ENCODE assay signal across 8 cellular contexts in the genomic region with DNA sequence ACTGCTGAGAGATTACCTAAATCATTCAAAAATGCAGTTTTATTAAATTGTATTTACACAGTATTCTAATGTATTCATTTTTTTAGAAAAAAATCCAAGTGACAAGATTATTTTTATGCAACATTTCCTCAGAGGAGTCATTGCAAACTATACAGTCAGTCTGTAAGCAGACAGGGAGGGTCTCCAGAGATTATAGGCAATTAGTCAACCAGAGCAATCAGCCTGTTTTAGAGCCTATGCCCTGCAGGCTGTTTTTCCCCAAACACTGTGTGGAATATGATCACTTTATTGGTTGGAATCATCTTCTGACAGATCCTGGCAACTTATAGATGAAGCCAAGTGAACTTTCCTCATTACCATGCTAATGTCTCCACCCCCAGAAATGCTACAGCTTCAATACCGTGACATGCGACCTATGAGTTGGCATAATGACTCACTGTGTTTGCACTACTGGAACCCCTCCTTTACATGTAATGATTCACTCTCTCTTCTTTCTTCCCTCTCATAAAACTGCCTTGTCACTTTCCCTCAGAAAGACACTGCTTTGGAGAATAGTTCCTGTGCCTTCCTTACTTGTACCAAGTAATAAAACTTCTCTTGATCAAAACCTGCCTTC.
DNase-seq lines count a peak whose midpoint lies in the region; ATAC-seq lines count a peak whose summit lies in the region.

No MANE protein-coding gene starts in this region.

- H3K36me3 Mint-ChIP-seq in activated CD4-positive, alpha-beta T cell treated with anti-CD3 and anti-CD28 coated beads, Interleukin-2, amount 10 ng/mL, durations not matched to agents 24 days and 14 days (ENCODE audit: low read depth), result no peaks in the 10 kb centered on the region

- peak; percentile 83 for DNase-seq in ACHN
- DNase-seq in T1000 (lab: John Stamatoyannopoulos, UW), result peak; percentile 70
- peak; percentile 37 for DNase-seq in glomerular endothelial cell (ENCODE audit: extremely low read depth, low read depth, low spot score)
- no peak for DNase-seq in NCI-H748 treated with DMSO at 0.1 percent for 48 hours (lab: John Stamatoyannopoulos, UW)
- DNase-seq in activated CD4-positive, alpha-beta T cell treated with anti-CD3 and anti-CD28 coated beads, Interleukin-2, amount 10 ng/mL, durations not matched to agents 24 days and 14 days, result no peak
- DNase-seq in activated CD4-positive, alpha-beta T cell treated with anti-CD3 and anti-CD28 coated beads, Interleukin-2, amount 50 U/mL, for 4 hours, result no peak
- DNase-seq in stimulated activated naive CD4-positive, alpha-beta T cell (lab: John Stamatoyannopoulos, UW), result no peak

- no peaks in the 10 kb centered on the region for H3K9me3 Mint-ChIP-seq in activated CD4-positive, alpha-beta T cell treated with anti-CD3 and anti-CD28 coated beads, Interleukin-2, amount 10 ng/mL, durations not matched to agents 24 days and 14 days

- H3K4me3 Mint-ChIP-seq in activated CD4-positive, alpha-beta T cell treated with anti-CD3 and anti-CD28 coated beads, Interleukin-2, amount 10 ng/mL, durations not matched to agents 24 days and 14 days, result no peak overlapping the region

- peak; percentile 43 for ATAC-seq in HG03460 (IDR thresholded peaks at IDR 0.05; ENCODE audit: unreplicated experiment)

- no peaks in the 10 kb centered on the region for H3K4me1 Mint-ChIP-seq in activated CD4-positive, alpha-beta T cell treated with anti-CD3 and anti-CD28 coated beads, Interleukin-2, amount 10 ng/mL, durations not matched to agents 24 days and 14 days

- no peaks in the 10 kb centered on the region for H3K27me3 Mint-ChIP-seq in activated CD4-positive, alpha-beta T cell treated with anti-CD3 and anti-CD28 coated beads, Interleukin-2, amount 10 ng/mL, durations not matched to agents 24 days and 14 days

- intact Hi-C loops in activated CD4-positive, alpha-beta T cell treated with anti-CD3 and anti-CD28 coated beads, Interleukin-2, amount 10 ng/mL, durations not matched to agents 24 days and 14 days (cut with micrococcal nuclease), result no loop called here

- in situ Hi-C loops in ACHN (cut with HindIII; ENCODE audit: low pct_ligation_motif_present, low pct_unique_long_range_greater_than_20kb, low sequenced_read_pairs), result no loop called here

- no peak overlapping the region for H3K27ac Mint-ChIP-seq in activated CD4-positive, alpha-beta T cell treated with anti-CD3 and anti-CD28 coated beads, Interleukin-2, amount 10 ng/mL, durations not matched to agents 24 days and 14 days

Comparison
In these comparisons a context has a peak if more than half of its experiments do, and no peak if none do; other contexts are left out.
1. DNase-seq: peak in ACHN (single experiment), T1000 (single experiment) and glomerular endothelial cell (single experiment); none in NCI-H748 treated with DMSO at 0.1 percent for 48 hours (single experiment), activated CD4-positive, alpha-beta T cell treated with anti-CD3 and anti-CD28 coated beads, Interleukin-2, amount 10 ng/mL, durations not matched to agents 24 days and 14 days (single experiment), activated CD4-positive, alpha-beta T cell treated with anti-CD3 and anti-CD28 coated beads, Interleukin-2, amount 50 U/mL, for 4 hours (0 of 2) and stimulated activated naive CD4-positive, alpha-beta T cell (0 of 6).